In the genomic region with DNA sequence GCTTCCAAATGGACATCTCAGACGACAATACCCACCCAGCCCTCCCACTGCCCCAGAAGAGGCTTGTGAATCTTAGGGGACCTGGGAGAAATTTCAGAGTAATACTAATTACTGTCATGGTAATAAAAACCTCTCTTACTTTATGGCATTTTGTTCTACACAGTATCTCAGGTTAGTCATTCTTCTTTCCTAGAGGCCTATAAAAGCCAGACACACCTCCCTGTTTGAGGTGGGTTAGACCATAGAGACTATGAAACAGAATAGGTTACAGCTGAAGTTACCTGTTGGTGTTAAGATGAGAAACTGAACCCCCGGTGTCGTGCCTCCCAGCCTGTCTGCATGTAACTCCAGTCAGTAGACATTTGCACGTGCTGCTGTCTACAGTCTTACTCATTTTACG, we compare ENCODE assay signal across 20 cellular contexts.
"Had no signal": no experiment of that assay in that cellular context is flagged by ENCODE, and none has a peak within 500 bp of the region (broad histone marks: within the 10 kb centered on the region; RNA-seq: fewer than 3 reads in every experiment).

No MANE protein-coding gene starts in this region.

- H3K4me1 ChIP-seq: SJSA1 had no signal

- H3K27ac ChIP-seq: SJSA1, SK-N-MC had no signal

- DNase-seq: KBM-7, MV-4-11, NCI-H1048, NCI-H1105, NCI-H1436 treated with DMSO at 0.1 percent for 48 hours, NCI-H1694, NCI-H187 treated with DMSO at 0.1 percent for 48 hours, NCI-H2029 treated with DMSO at 0.1 percent for 48 hours, NCI-H2107, NCI-H2171 treated with DMSO at 0.1 percent for 48 hours, NCI-H345, NCI-H446 treated with DMSO at 0.1 percent for 48 hours, NCI-H524 treated with DMSO at 0.1 percent for 48 hours, NCI-H69, NCI-H774, Right ventricle myocardium superior, RPMI8226, SIG-M5 had no signal

- H3K4me3 ChIP-seq: SJSA1, SK-N-MC had no signal

- H3K27me3 ChIP-seq: SJSA1 had no signal

- H3K9me3 ChIP-seq: SJSA1 had no signal

- H3K36me3 ChIP-seq: SJSA1 had no signal
